In genomic region chr1:59292557-59292956, GRCh38 we compare ENCODE assay signal across 11 cellular contexts. TPM values are rescaled to one million over a fixed set of nuclear protein-coding genes. Genes with fewer than 3 reads are reported as not detected.
A peak's percentile ranks its signal among the peaks of the same experiment; 100 is the strongest.
DNase-seq lines count a peak whose midpoint lies in the region; ATAC-seq and TF ChIP-seq lines count a peak whose summit lies in the region.
"Had no signal": no experiment of that assay in that cellular context is flagged by ENCODE, and none has a peak within 500 bp of the region (broad histone marks: within the 10 kb centered on the region; RNA-seq: fewer than 3 reads in every experiment).

No MANE protein-coding gene starts in this region.

- no peaks in the 10 kb centered on the region for H3K9me3 ChIP-seq in A673 (ENCODE audit: low read depth, low read length, poor library complexity, severe bottlenecking)
- H3K9me3 ChIP-seq: uterus had no signal

- CTCF ChIA-PET in A673 (lab: Charles Lee), result no interaction called here

- TF ChIP-seq CTCF in A673 (conservative IDR thresholded peaks at IDR 0.05; ENCODE audit: low read depth, low read length), result no peak

- no peaks in the 10 kb centered on the region for H3K36me3 Mint-ChIP-seq in activated T-helper 2 cell treated with anti-CD3 and anti-CD28 coated beads, Interferon-gamma antibody, Interleukin-2, Interleukin-4, amounts not matched to agents 10 μg/mL and 5 μg/mL and 100 μg/mL, durations not matched to agents 14 hours and 24 hours and 36 hours (ENCODE audit: low read depth)
- H3K36me3 Mint-ChIP-seq: activated naive CD4-positive, alpha-beta T cell treated with anti-CD3 and anti-CD28 coated beads, Interleukin-2, amount 50 U/mL, for 24 hours had no signal

- ATAC-seq in GM21619 (IDR thresholded peaks at IDR 0.05; ENCODE audit: unreplicated experiment), result peak; percentile 32
- no peak for ATAC-seq in HG02885 (IDR thresholded peaks at IDR 0.05; ENCODE audit: poor library complexity, unreplicated experiment)

- BruUV-seq in A673 (replicated peaks; lab: Mats Ljungman, UMichigan), result no TSS peak

- H3K9me3 Mint-ChIP-seq in activated T-helper 2 cell treated with anti-CD3 and anti-CD28 coated beads, Interferon-gamma antibody, Interleukin-2, Interleukin-4, amounts not matched to agents 10 μg/mL and 5 μg/mL and 100 μg/mL, durations not matched to agents 14 hours and 24 hours and 36 hours, result no peaks in the 10 kb centered on the region
- H3K9me3 Mint-ChIP-seq: activated naive CD4-positive, alpha-beta T cell treated with anti-CD3 and anti-CD28 coated beads, Interleukin-2, amount 50 U/mL, for 24 hours had no signal

- H3K4me1 ChIP-seq in A673 (ENCODE audit: insufficient read depth, low read length, poor library complexity, severe bottlenecking), result no peaks in the 10 kb centered on the region
- H3K4me1 ChIP-seq: uterus had no signal

- peaks cover 2% of the 10 kb centered on the region for H3K27me3 Mint-ChIP-seq in activated T-helper 2 cell treated with anti-CD3 and anti-CD28 coated beads, Interferon-gamma antibody, Interleukin-2, Interleukin-4, amounts not matched to agents 10 μg/mL and 5 μg/mL and 100 μg/mL, durations not matched to agents 14 hours and 24 hours and 36 hours (ENCODE audit: low read depth)
- H3K27me3 Mint-ChIP-seq: activated naive CD4-positive, alpha-beta T cell treated with anti-CD3 and anti-CD28 coated beads, Interleukin-2, amount 50 U/mL, for 24 hours had no signal

- peaks cover 30% of the 10 kb centered on the region for H3K4me1 Mint-ChIP-seq in activated T-helper 2 cell treated with anti-CD3 and anti-CD28 coated beads, Interferon-gamma antibody, Interleukin-2, Interleukin-4, amounts not matched to agents 10 μg/mL and 5 μg/mL and 100 μg/mL, durations not matched to agents 14 hours and 24 hours and 36 hours (ENCODE audit: low read depth)

- H3K27ac Mint-ChIP-seq in activated T-helper 2 cell treated with anti-CD3 and anti-CD28 coated beads, Interferon-gamma antibody, Interleukin-2, Interleukin-4, amounts not matched to agents 10 μg/mL and 5 μg/mL and 100 μg/mL, durations not matched to agents 14 hours and 24 hours and 36 hours, result no peak overlapping the region
- H3K27ac Mint-ChIP-seq: activated naive CD4-positive, alpha-beta T cell treated with anti-CD3 and anti-CD28 coated beads, Interleukin-2, amount 50 U/mL, for 24 hours; nephron had no signal

- H3K4me3 ChIP-seq in A673 (ENCODE audit: low read depth, low read length, poor library complexity, severe bottlenecking), result no peak overlapping the region
- H3K4me3 ChIP-seq: uterus had no signal

- POLR2A ChIA-PET in A673 (lab: Charles Lee; ENCODE audit: low non-redundant PET), result no interaction called here

- no peaks in the 10 kb centered on the region for H3K36me3 ChIP-seq in A673 (ENCODE audit: insufficient read depth, low read length, poor library complexity, severe bottlenecking)
- H3K36me3 ChIP-seq: uterus had no signal

- no peak overlapping the region for H3K4me3 Mint-ChIP-seq in activated T-helper 2 cell treated with anti-CD3 and anti-CD28 coated beads, Interferon-gamma antibody, Interleukin-2, Interleukin-4, amounts not matched to agents 10 μg/mL and 5 μg/mL and 100 μg/mL, durations not matched to agents 14 hours and 24 hours and 36 hours (ENCODE audit: low read depth)
- H3K4me3 Mint-ChIP-seq: activated naive CD4-positive, alpha-beta T cell treated with anti-CD3 and anti-CD28 coated beads, Interleukin-2, amount 50 U/mL, for 24 hours; nephron had no signal

- H3K27ac ChIP-seq in A673 (ENCODE audit: low read depth, low read length, poor library complexity, severe bottlenecking), result no peak overlapping the region
- H3K27ac ChIP-seq: uterus had no signal

- intact Hi-C loops in A673 (cut with micrococcal nuclease; ENCODE audit: unreplicated experiment), result no loop called here
- intact Hi-C loops in activated T-helper 2 cell treated with anti-CD3 and anti-CD28 coated beads, Interferon-gamma antibody, Interleukin-2, Interleukin-4, amounts not matched to agents 10 μg/mL and 5 μg/mL and 100 μg/mL, durations not matched to agents 14 hours and 24 hours and 36 hours (cut with micrococcal nuclease), result loop anchor here (10.0 kb wide), 1 partner anchor 148 kb away; no protein-coding TSS in a partner anchor

- peak; percentile 77 for DNase-seq in A673 (ENCODE audit: low spot score)
- peak; percentile 51 for DNase-seq in UCSD-AML1 (lab: John Stamatoyannopoulos, UW; ENCODE audit: unreplicated experiment)
- DNase-seq in inferior parietal cortex (ENCODE audit: extremely low spot score), result peak; percentile 41
- DNase-seq in NCI-H526 treated with DMSO at 0.1 percent for 48 hours (lab: John Stamatoyannopoulos, UW), result no peak
- DNase-seq in cerebellar nuclear complex (lab: John Stamatoyannopoulos, UW), result no peak
- no peak for DNase-seq in activated T-helper 2 cell treated with anti-CD3 and anti-CD28 coated beads, Interferon-gamma antibody, Interleukin-2, Interleukin-4, amounts not matched to agents 10 μg/mL and 5 μg/mL and 100 μg/mL, durations not matched to agents 14 hours and 24 hours and 36 hours (ENCODE audit: low spot score)

- H3K27me3 ChIP-seq in A673 (replicated peaks; ENCODE audit: insufficient read depth, low read depth, low read length, poor library complexity), result no peaks in the 10 kb centered on the region
- H3K27me3 ChIP-seq: uterus had no signal

RNA-seq across cellular contexts. Expression of gene FGGY, which starts 4.3 kb away (rescaled TPM):
- total RNA-seq in A673 (2021), result 2.6 and 3.6 TPM in 2 replicates
- total RNA-seq in activated T-helper 2 cell treated with anti-CD3 and anti-CD28 coated beads, Interferon-gamma antibody, Interleukin-2, Interleukin-4, amounts not matched to agents 10 μg/mL and 5 μg/mL and 100 μg/mL, durations not matched to agents 14 hours and 24 hours and 36 hours, result 10.5 and 13.4 TPM in 2 replicates

Comparison
In these comparisons a context has a peak if more than half of its experiments do, and no peak if none do; other contexts are left out.
1. DNase-seq: peak in A673 (single experiment), UCSD-AML1 (single experiment) and inferior parietal cortex (single experiment); none in NCI-H526 treated with DMSO at 0.1 percent for 48 hours (single experiment), cerebellar nuclear complex (0 of 2) and activated T-helper 2 cell treated with anti-CD3 and anti-CD28 coated beads, Interferon-gamma antibody, Interleukin-2, Interleukin-4, amounts not matched to agents 10 μg/mL and 5 μg/mL and 100 μg/mL, durations not matched to agents 14 hours and 24 hours and 36 hours (single experiment).